In genomic region chr1:234765181-234765580, GRCh38 we compare ENCODE assay signal across 1 cellular context.
TF ChIP-seq lines count a peak whose summit lies in the region.

No MANE protein-coding gene starts in this region.

TF ChIP-seq in K562, 482 proteins besides CTCF, POLR2A, EP300 and RAD21 (continued from another document):
- no peak for TF ChIP-seq ZNF408 (CRISPR knock-in tag; IDR thresholded peaks at IDR 0.05; ENCODE audit: low read depth)
- no peak for TF ChIP-seq NFATC3 (IDR thresholded peaks at IDR 0.05)
- no peak for TF ChIP-seq ZSCAN32 (CRISPR knock-in tag; IDR thresholded peaks at IDR 0.05)
